29 cellular contexts compared by ENCODE assay signal in genomic region chr13:72253754-72254153, GRCh38.
"Had no signal": no experiment of that assay in that cellular context is flagged by ENCODE, and none has a peak within 500 bp of the region (broad histone marks: within the 10 kb centered on the region; RNA-seq: fewer than 3 reads in every experiment).

No MANE protein-coding gene starts in this region.

- H3K27ac ChIP-seq: ascending aorta, breast epithelium, cardiac muscle cell, colonic mucosa, dorsolateral prefrontal cortex, epithelial cell of prostate, esophagus squamous epithelium, gastroesophageal sphincter, heart right ventricle, hepatocyte had no signal

- H3K27me3 ChIP-seq: ascending aorta, breast epithelium, cardiac muscle cell, colonic mucosa, esophagus squamous epithelium, gastroesophageal sphincter, heart right ventricle, hepatocyte had no signal

- H3K4me3 ChIP-seq: ascending aorta, breast epithelium, cardiac muscle cell, colonic mucosa, dorsolateral prefrontal cortex, esophagus squamous epithelium, gastroesophageal sphincter, heart right ventricle, hepatocyte had no signal

- DNase-seq: activated CD4-positive, alpha-beta memory T cell treated with anti-CD3 and anti-CD28 coated beads, Interleukin-2, amount 10 ng/mL, durations not matched to agents 7 days and 5 days; activated CD4-positive, alpha-beta T cell treated with anti-CD3 and anti-CD28 coated beads for 36 hours; activated CD4-positive, alpha-beta T cell treated with anti-CD3 and anti-CD28 coated beads, Interleukin-2, amount 10 ng/mL, durations not matched to agents 7 days and 5 days; activated CD4-positive, alpha-beta T cell treated with anti-CD3 and anti-CD28 coated beads, Interleukin-2, amount 50 U/mL, for 4 hours; activated CD4-positive, CD25-positive, alpha-beta regulatory T cell; activated CD4-positive, CD25-positive, alpha-beta regulatory T cell treated with anti-CD3 and anti-CD28 coated beads, Interleukin-2, amount 50 U/mL, for 72 hours; activated CD8-positive, alpha-beta memory T cell treated with anti-CD3 and anti-CD28 coated beads, Interleukin-2, amount 50 U/mL, for 48 hours; activated gamma-delta T cell; activated naive CD4-positive, alpha-beta T cell; activated naive CD4-positive, alpha-beta T cell treated with anti-CD3 and anti-CD28 coated beads, Interleukin-2, amount 10 ng/mL, durations not matched to agents 7 days and 5 days; activated naive CD8-positive, alpha-beta T cell treated with anti-CD3 and anti-CD28 coated beads, Interleukin-2, amount 10 ng/mL, durations not matched to agents 7 days and 5 days; activated T-cell treated with anti-CD3 and anti-CD28 coated beads for 4 hours; activated T-cell treated with anti-CD3 and anti-CD28 coated beads, Interleukin-2, amount 50 U/mL, for 24 hours; activated T-cell treated with anti-CD3 and anti-CD28 coated beads, Interleukin-2, amount 50 U/mL, for 72 hours; central memory CD4-positive, alpha-beta T cell; cerebellar nuclear complex; colonic mucosa; dorsolateral prefrontal cortex; effector memory CD8-positive, alpha-beta T cell; esophagus squamous epithelium; foreskin melanocyte; heart right ventricle; T1000 had no signal

- H3K9me3 ChIP-seq: ascending aorta, breast epithelium, colonic mucosa, esophagus squamous epithelium, gastroesophageal sphincter, heart right ventricle had no signal

- H3K4me1 ChIP-seq: ascending aorta, breast epithelium, colonic mucosa, esophagus squamous epithelium, gastroesophageal sphincter, heart right ventricle had no signal

- H3K36me3 ChIP-seq: ascending aorta, breast epithelium, cardiac muscle cell, colonic mucosa, esophagus squamous epithelium, gastroesophageal sphincter, heart right ventricle had no signal
